Comparison of ENCODE assay signal across 9 cellular contexts in the genomic region with DNA sequence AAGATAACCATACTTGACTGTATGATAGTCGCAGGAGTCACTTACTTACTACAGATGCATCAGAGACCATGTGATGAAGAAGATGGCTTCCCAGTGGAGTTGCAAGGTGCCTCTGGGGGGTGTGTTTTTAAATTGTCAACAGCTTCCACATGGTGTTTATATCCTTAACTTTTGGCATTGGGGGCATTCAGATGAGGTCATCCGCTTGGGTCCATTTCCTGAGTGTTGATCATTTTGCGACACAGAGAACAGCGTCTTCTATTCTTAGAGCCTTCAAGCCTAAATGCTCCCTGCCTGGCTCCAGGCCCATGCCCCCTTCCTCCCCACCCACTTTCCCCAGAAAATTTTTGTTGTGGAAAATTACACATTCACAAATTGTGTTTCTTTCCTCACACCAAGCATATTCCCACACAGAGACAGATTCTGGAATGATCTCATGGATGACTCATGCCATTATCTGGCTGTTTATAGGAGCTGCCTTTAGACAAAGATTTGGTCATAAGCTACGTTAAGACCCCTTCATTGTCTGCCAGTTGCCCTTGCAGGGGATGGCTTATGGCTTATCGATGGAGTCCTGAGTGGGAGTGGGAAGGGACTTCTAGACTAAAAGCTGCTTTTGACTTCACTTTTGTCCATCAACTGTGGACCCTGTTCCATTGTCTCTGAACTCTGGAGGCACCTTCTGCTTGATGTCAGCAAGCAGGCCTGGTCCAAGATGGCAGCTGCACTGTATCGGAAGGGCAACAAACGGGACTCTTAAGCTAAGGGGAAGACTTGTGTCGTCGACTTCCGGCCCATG.
DNase-seq lines count a peak whose midpoint lies in the region; ATAC-seq lines count a peak whose summit lies in the region.
"Had no signal": no experiment of that assay in that cellular context is flagged by ENCODE, and none has a peak within 500 bp of the region (broad histone marks: within the 10 kb centered on the region; RNA-seq: fewer than 3 reads in every experiment).

No MANE protein-coding gene starts in this region.

- no peak overlapping the region for H2AFZ ChIP-seq in ACC112 (ENCODE audit: low read length, unreplicated experiment)

- ATAC-seq in GM21786 (IDR thresholded peaks at IDR 0.05; ENCODE audit: unreplicated experiment): no peak

- no peaks in the 10 kb centered on the region for H3K79me2 ChIP-seq in ACC112 (ENCODE audit: control insufficient read depth, insufficient read depth, low read length, unreplicated experiment)

- H3K4me1 ChIP-seq in ACC112 (ENCODE audit: control insufficient read depth, insufficient read depth, low read length, unreplicated experiment) (peaks cover 72% of the 10 kb centered on the region), mesodermal cell (ENCODE audit: control insufficient read depth, insufficient read depth, low read length, poor library complexity, severe bottlenecking) (peaks cover 24% of the 10 kb centered on the region)

- peak; percentile 53 for DNase-seq in HS-5 (ENCODE audit: low read depth)
- no peak for DNase-seq in T-helper 9 cell
- DNase-seq in NCI-H1105 (lab: John Stamatoyannopoulos, UW): no peak
- no peak for DNase-seq in GDM1 (lab: John Stamatoyannopoulos, UW)
- DNase-seq: activated CD8-positive, alpha-beta memory T cell treated with anti-CD3 and anti-CD28 coated beads for 24 hours had no signal

- H3K36me3 ChIP-seq in ACC112 (ENCODE audit: insufficient read depth, low read length) (no peaks in the 10 kb centered on the region), mesodermal cell (ENCODE audit: control insufficient read depth, insufficient read depth, low read length) (no peaks in the 10 kb centered on the region)

- H3K27ac ChIP-seq in ACC112 (ENCODE audit: low read depth, low read length) (peak overlapping the region; percentile 94), cingulate gyrus (ENCODE audit: low read depth, low read length) (peak overlapping the region; percentile 76), mesodermal cell (ENCODE audit: low read depth, low read length, severe bottlenecking) (peak overlapping the region; percentile 82)

- no peaks in the 10 kb centered on the region for H3K27me3 ChIP-seq in ACC112 (ENCODE audit: insufficient read depth, low read length)

- H3K9me3 ChIP-seq in mesodermal cell (ENCODE audit: control insufficient read depth, low read length): no peaks in the 10 kb centered on the region

- no peak overlapping the region for H3K4me3 ChIP-seq in ACC112 (ENCODE audit: low read depth, low read length)
- no peak overlapping the region for H3K4me3 ChIP-seq in mesodermal cell (ENCODE audit: extremely low read depth, insufficient read depth, low read length, poor library complexity, severe bottlenecking)

- WGBS in mesodermal cell (ENCODE audit: insufficient coverage in 2 of 2), 2 experiments: 96 to 98% methylated on average over 9 to 10 of the region's 11 CpGs
